ENCODE assay signal across 8 cellular contexts in the genomic region with DNA sequence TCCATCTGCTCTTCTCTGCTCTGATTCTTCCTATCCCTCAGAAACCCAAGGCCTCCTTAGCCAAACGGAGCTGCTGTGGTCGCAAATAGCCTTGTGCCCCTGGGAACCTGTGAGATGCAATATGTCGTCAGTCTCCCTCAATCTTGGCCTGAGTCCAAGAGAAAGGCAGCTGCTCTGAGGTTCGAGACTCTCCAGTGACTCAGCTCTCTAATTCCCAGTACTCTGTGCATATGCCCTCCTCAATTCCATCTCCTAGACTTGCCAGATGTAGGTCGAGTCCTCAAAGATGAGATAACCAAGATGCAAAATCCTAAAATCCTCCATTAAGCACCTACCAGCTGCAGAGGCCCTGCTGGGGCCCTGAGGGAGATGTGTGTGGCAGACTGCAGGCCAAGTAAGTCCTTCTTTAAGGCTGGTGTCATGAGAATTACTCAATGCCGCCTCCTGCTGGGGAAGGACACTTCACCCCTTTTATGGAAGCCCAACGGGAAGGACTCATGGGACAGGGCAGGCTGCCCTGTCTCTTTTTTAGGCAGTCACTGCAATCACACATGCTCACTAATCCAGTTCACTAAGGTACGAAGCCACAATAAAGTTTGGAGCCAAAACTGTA. TPM values are rescaled to one million over a fixed set of nuclear protein-coding genes. Genes with fewer than 3 reads are reported as not detected.
A peak's percentile ranks its signal among the peaks of the same experiment; 100 is the strongest.
DNase-seq lines count a peak whose midpoint lies in the region; ATAC-seq and TF ChIP-seq lines count a peak whose summit lies in the region.

No MANE protein-coding gene starts in this region.

- H3K27me3 ChIP-seq in heart left ventricle: peaks cover 0 to 6% (median 0%) of the 10 kb centered on the region in 9 donors

- no peak overlapping the region for H3K4me3 ChIP-seq in heart left ventricle

- TF ChIP-seq CTCF in heart left ventricle (IDR thresholded peaks at IDR 0.05): peak in 7 of 12 donors; percentile 27 to 52 (median 43)

- TF ChIP-seq POLR2A in heart left ventricle (IDR thresholded peaks at IDR 0.05): no peak

- peak overlapping the region in 1 of 12 donors; percentile 17 for H3K27ac ChIP-seq in heart left ventricle

- peak; percentile 47 to 66 (median 56) for ATAC-seq in heart left ventricle
- no peak for ATAC-seq in HG02884 (IDR thresholded peaks at IDR 0.05; ENCODE audit: unreplicated experiment)

- no peaks in the 10 kb centered on the region for H3K36me3 ChIP-seq in heart left ventricle

- DNase-seq in NCI-H1105 treated with DMSO at 0.1 percent for 48 hours (lab: John Stamatoyannopoulos, UW) (peak; percentile 34), NCI-H1105 (lab: John Stamatoyannopoulos, UW) (no peak), NCI-H1694 (lab: John Stamatoyannopoulos, UW) (peak; percentile 29), activated T-cell treated with anti-CD3 and anti-CD28 coated beads for 24 hours (ENCODE audit: low read depth) (peak; percentile 20), heart left ventricle (peak in 4 of 5 donors; percentile 34 to 57 (median 53)), OCI-M2 (lab: John Stamatoyannopoulos, UW; ENCODE audit: unreplicated experiment) (no peak)
- DNase-seq in stimulated activated CD4-positive, alpha-beta T cell treated with anti-CD3 and anti-CD28 coated beads, TNF-alpha, amount 100 ng/mL, for 48 hours (ENCODE audit: low read depth in 3 of 3): peak; percentile 22 to 60 (median 41)

- WGBS in heart left ventricle, 4 donors: 28 to 45% (median 40%) methylated on average over 8 of the region's 8 CpGs

- peaks cover 0 to 23% (median 11%) of the 10 kb centered on the region in 12 donors for H3K4me1 ChIP-seq in heart left ventricle

- no peaks in the 10 kb centered on the region for H3K9me3 ChIP-seq in heart left ventricle

- intact Hi-C loops in heart left ventricle (cut with DNase I): loop anchor here in 8 of 10 donors (5.0 to 10.0 kb wide), 6 partner anchors 167 to 402 kb away; a partner anchor contains a TSS

RNA-seq across cellular contexts. Expression of a gene that starts 28.5 kb away (rescaled TPM):
- total RNA-seq in heart left ventricle: not detected
- not detected for polyA plus RNA-seq in heart left ventricle

RNA-seq across cellular contexts. Expression of a gene that starts 30.8 kb away (rescaled TPM):
- 1 to 10 TPM in 7 of 9 donors, under 1 TPM in 2; 0.63 to 5.5 (median 2.9) TPM for total RNA-seq in heart left ventricle
- 1 to 10 TPM in 1 of 2 donors, under 1 TPM in 1; 0.37 to 5.8 TPM for polyA plus RNA-seq in heart left ventricle

RNA-seq across cellular contexts. Expression of a gene that starts 36.4 kb away (rescaled TPM):
- total RNA-seq in heart left ventricle: under 1 TPM in 1 of 9 donors, not detected in 8; 0.56 TPM
- under 1 TPM in 1 of 2 donors, not detected in 1; 0.15 TPM for polyA plus RNA-seq in heart left ventricle

RNA-seq across cellular contexts. Expression of a gene that starts 55.0 kb away (rescaled TPM):
- not detected for total RNA-seq in heart left ventricle
- polyA plus RNA-seq in heart left ventricle: not detected

Comparison
In these comparisons a context has a peak if more than half of its experiments do, and no peak if none do; other contexts are left out.
1. DNase-seq: peak in NCI-H1105 treated with DMSO at 0.1 percent for 48 hours (single experiment), NCI-H1694 (single experiment), activated T-cell treated with anti-CD3 and anti-CD28 coated beads for 24 hours (single experiment), heart left ventricle (4 of 5) and stimulated activated CD4-positive, alpha-beta T cell treated with anti-CD3 and anti-CD28 coated beads, TNF-alpha, amount 100 ng/mL, for 48 hours (3 of 3); none in NCI-H1105 (single experiment) and OCI-M2 (single experiment).